Comparison of ENCODE assay signal across 8 cellular contexts in the genomic region with DNA sequence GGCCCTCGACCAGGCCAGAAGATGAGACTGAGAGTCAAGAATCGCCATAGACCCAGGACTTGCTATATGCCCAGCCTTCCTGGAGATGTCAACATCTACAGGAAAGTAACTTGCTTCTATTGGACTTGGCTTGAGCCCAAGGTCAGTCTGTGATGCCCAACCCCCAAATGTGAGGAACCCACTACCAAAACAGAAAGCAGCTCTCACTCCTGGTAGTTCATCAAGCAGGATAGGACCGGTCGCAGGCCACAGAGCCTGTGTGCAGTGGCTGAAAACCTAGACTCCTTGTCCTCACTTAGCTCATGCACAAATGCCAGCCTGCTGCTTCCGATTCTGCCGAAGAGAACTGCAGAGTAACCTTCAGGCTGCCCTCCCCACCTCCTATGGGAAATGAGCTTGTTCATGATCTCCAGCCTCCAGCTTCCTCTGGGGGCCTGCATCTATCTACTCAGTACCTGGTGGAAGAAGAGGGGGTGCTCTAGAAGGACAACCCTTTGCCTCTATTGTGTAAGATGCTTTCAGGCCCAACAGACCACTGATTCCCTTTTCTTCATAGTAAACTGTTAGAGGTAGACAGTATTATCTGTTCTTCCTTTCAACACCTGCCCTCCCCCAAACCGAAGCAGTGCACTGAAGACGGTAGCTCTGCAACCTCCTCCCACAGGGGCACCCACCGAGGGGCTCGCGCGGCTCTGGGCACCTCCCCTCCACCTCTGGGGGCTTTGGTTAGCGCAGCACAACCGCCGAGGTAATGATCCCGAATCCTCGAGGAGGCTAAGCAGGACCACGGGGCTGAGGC. TPM values are rescaled to one million over a fixed set of nuclear protein-coding genes. Genes with fewer than 3 reads are reported as not detected.
DNase-seq lines count a peak whose midpoint lies in the region; ATAC-seq and TF ChIP-seq lines count a peak whose summit lies in the region.

No MANE protein-coding gene starts in this region.

- intact Hi-C loops in spleen (cut with DNase I; ENCODE audit: low total_unique reads): no loop called here

- H3K4me3 ChIP-seq in iPS-15b (ENCODE audit: low read depth, low read length): peak overlapping the region; percentile 66
- H3K4me3 ChIP-seq in spleen: peak overlapping the region in 7 of 8 donors; percentile 41 to 80 (median 63)

- H3K4me1 ChIP-seq in iPS-15b (ENCODE audit: control insufficient read depth, insufficient read depth, low read length) (no peaks in the 10 kb centered on the region), spleen (peaks cover 9 to 48% (median 32%) of the 10 kb centered on the region in 6 donors)

- 16 to 22% (median 17%) methylated on average over 12 to 18 of the region's 18 CpGs for WGBS in spleen, 5 donors

- DNase-seq in NCI-H1092 treated with DMSO at 0.1 percent for 48 hours (lab: John Stamatoyannopoulos, UW): peak; percentile 78
- no peak for DNase-seq in NCI-H1092 (lab: John Stamatoyannopoulos, UW)
- DNase-seq in HT-29 (ENCODE audit: low spot score): peak; percentile 46
- DNase-seq in activated T-cell treated with anti-CD3 and anti-CD28 coated beads, Interleukin-2, amount 50 U/mL, for 48 hours: peak; percentile 35 to 46
- no peak for DNase-seq in spleen
- no peak for DNase-seq in OCI-M2 (lab: John Stamatoyannopoulos, UW; ENCODE audit: unreplicated experiment)

- ATAC-seq in GM19397 (IDR thresholded peaks at IDR 0.05; ENCODE audit: unreplicated experiment): no peak

- H3K27me3 ChIP-seq in iPS-15b (ENCODE audit: control insufficient read depth, insufficient read depth, low read length) (peaks cover 6% of the 10 kb centered on the region), spleen (replicated peaks in 1 of 7) (peaks cover 0 to 19% (median 0%) of the 10 kb centered on the region in 7 donors)

- peak overlapping the region; percentile 70 for H3K9ac ChIP-seq in iPS-15b (ENCODE audit: low read depth, low read length)

- peak overlapping the region in 6 of 8 donors; percentile 13 to 98 (median 97) for H3K27ac ChIP-seq in spleen

- no peak for TF ChIP-seq CTCF in spleen (IDR thresholded peaks at IDR 0.05 in 8 of 11, conservative IDR thresholded peaks at IDR 0.05 in 3 of 11)

- TF ChIP-seq POLR2A in spleen (IDR thresholded peaks at IDR 0.05): no peak

- no peaks in the 10 kb centered on the region for H3K9me3 ChIP-seq in iPS-15b (ENCODE audit: control insufficient read depth, insufficient read depth, low read length)
- H3K9me3 ChIP-seq in spleen: no peaks in the 10 kb centered on the region

- peaks cover 4% of the 10 kb centered on the region for H3K36me3 ChIP-seq in iPS-15b (ENCODE audit: control insufficient read depth, insufficient read depth, low read length)
- no peaks in the 10 kb centered on the region for H3K36me3 ChIP-seq in spleen

RNA-seq across cellular contexts. Expression of gene ACOT7, which starts 1.3 kb away (rescaled TPM):
- 31.7 and 33.9 TPM in 2 replicates for total RNA-seq in HT-29 (2014; rRNA removed; shearing (Covaris generic))
- 10 to 100 TPM; 11.3 to 31.5 (median 18.1) TPM for total RNA-seq in spleen
- 10 to 100 TPM; 10.6 to 26.7 (median 22.5) TPM for polyA plus RNA-seq in spleen

RNA-seq across cellular contexts. Expression of gene HES2, which starts 27.4 kb away (rescaled TPM):
- 0.16 TPM in 1 of 2 replicates, not detected in the other for total RNA-seq in HT-29 (2014; rRNA removed; shearing (Covaris generic))
- under 1 TPM in 2 of 7 donors, not detected in 5; 0.22 to 0.26 TPM for total RNA-seq in spleen
- 1 to 10 TPM in 1 of 3 donors, under 1 TPM in 1, not detected in 1; 0.02 to 1.3 TPM for polyA plus RNA-seq in spleen

RNA-seq across cellular contexts. Expression of gene ESPN, which starts 32.3 kb away (rescaled TPM):
- total RNA-seq in HT-29 (2014; rRNA removed; shearing (Covaris generic)): 1.9 and 5.2 TPM in 2 replicates
- total RNA-seq in spleen: 1 to 10 TPM in 4 of 7 donors, under 1 TPM in 2, not detected in 1; 0.43 to 6.0 (median 1.5) TPM
- under 1 TPM; 0.26 to 0.54 (median 0.50) TPM for polyA plus RNA-seq in spleen

Comparison
In these comparisons a context has a peak if more than half of its experiments do, and no peak if none do; other contexts are left out.
1. DNase-seq: peak in NCI-H1092 treated with DMSO at 0.1 percent for 48 hours (single experiment), HT-29 (single experiment) and activated T-cell treated with anti-CD3 and anti-CD28 coated beads, Interleukin-2, amount 50 U/mL, for 48 hours (2 of 2); none in NCI-H1092 (single experiment), spleen (single experiment) and OCI-M2 (single experiment).